ENCODE assay signal across 18 cellular contexts in genomic region chr1:30612666-30613065, GRCh38.
DNase-seq lines count a peak whose midpoint lies in the region; ATAC-seq, FAIRE-seq and TF ChIP-seq lines count a peak whose summit lies in the region.
"Had no signal": no experiment of that assay in that cellular context is flagged by ENCODE, and none has a peak within 500 bp of the region (broad histone marks: within the 10 kb centered on the region; RNA-seq: fewer than 3 reads in every experiment).

No MANE protein-coding gene starts in this region.

- intact Hi-C loops in K562 (cut with micrococcal nuclease) (no loop called here), kidney (cut with DNase I) (no loop called here)

- no peaks in the 10 kb centered on the region for H3K9me1 ChIP-seq in K562 (ENCODE audit: control insufficient read depth, insufficient read depth, low read length)

- TF ChIP-seq RAD21 in K562 (CRISPR knock-in tag; conservative IDR thresholded peaks at IDR 0.05 in 1 of 2, IDR thresholded peaks at IDR 0.05 in 1 of 2): no peak

- no peaks in the 10 kb centered on the region for H3K4me1 ChIP-seq in K562 (replicated peaks in 1 of 2; ENCODE audit: control insufficient read depth in 2 of 2, insufficient read depth in 2 of 2, low read length in 2 of 2)
- H3K4me1 ChIP-seq in gastroesophageal sphincter: no peaks in the 10 kb centered on the region
- no peaks in the 10 kb centered on the region for H3K4me1 ChIP-seq in kidney (ENCODE audit: control insufficient read depth in 1 of 2, insufficient read depth in 1 of 2, low read depth in 1 of 2, low read length in 2 of 2)
- H3K4me1 ChIP-seq: SJSA1 had no signal

- H3K27me3 ChIP-seq in K562 (ENCODE audit: control insufficient read depth in 2 of 2, insufficient read depth in 2 of 2, low read length in 2 of 2): peaks cover 2 to 17% of the 10 kb centered on the region in 2 experiments; a peak in 3 of 5 replicates
- H3K27me3 ChIP-seq in gastroesophageal sphincter: peaks cover 26% of the 10 kb centered on the region
- H3K27me3 ChIP-seq: SJSA1 had no signal

- H3K27ac ChIP-seq in K562 (ENCODE audit: extremely low read depth, low read depth, low read length): no peak overlapping the region
- no peak overlapping the region for H3K27ac ChIP-seq in gastroesophageal sphincter
- H3K27ac ChIP-seq in kidney (ENCODE audit: low read depth in 2 of 2, low read length in 2 of 2): no peak overlapping the region
- H3K27ac ChIP-seq: 22Rv1, KMS-11, SJSA1 had no signal

- H3K9me3 ChIP-seq in K562 (replicated peaks; ENCODE audit: control insufficient read depth, insufficient read depth, low read depth, low read length) (no peaks in the 10 kb centered on the region), gastroesophageal sphincter (no peaks in the 10 kb centered on the region), kidney (ENCODE audit: control insufficient read depth in 1 of 2, low read length in 2 of 2) (no peaks in the 10 kb centered on the region)

- BruUV-seq in K562 (replicated peaks; lab: Mats Ljungman, UMichigan): no TSS peak

- WGBS in K562 (ENCODE audit: insufficient coverage, low coverage, missing lambda C conversion rate): 0% methylated on average over 1 of the region's 1 CpG
- WGBS in gastroesophageal sphincter (ENCODE audit: low coverage in 1 of 2), 2 donors: 44 to 88% methylated on average over 1 of the region's 1 CpG

- H2AFZ ChIP-seq in K562 (ENCODE audit: low read depth, low read length): no peak overlapping the region

- H3K4me3 ChIP-seq in K562 (no peak overlapping the region), gastroesophageal sphincter (no peak overlapping the region), kidney (ENCODE audit: low read length in 2 of 2) (no peak overlapping the region)
- H3K4me3 ChIP-seq: SJSA1 had no signal

- no peaks in the 10 kb centered on the region for H3K79me2 ChIP-seq in K562 (ENCODE audit: control insufficient read depth, insufficient read depth, low read length)

- FAIRE-seq in K562 (lab: Jason Lieb, UNC) (peak; percentile 51), kidney (lab: Jason Lieb, UNC) (no peak)
- FAIRE-seq: H54 had no signal

- TF ChIP-seq POLR2A in K562 (conservative IDR thresholded peaks at IDR 0.05) (no peak), gastroesophageal sphincter (IDR thresholded peaks at IDR 0.05) (no peak)

- TF ChIP-seq EP300 in K562 (IDR thresholded peaks at IDR 0.05; ENCODE audit: low read length) (no peak), gastroesophageal sphincter (IDR thresholded peaks at IDR 0.05) (no peak)

- H4K20me1 ChIP-seq in K562 (replicated peaks; ENCODE audit: control insufficient read depth, insufficient read depth, low read length): no peaks in the 10 kb centered on the region; the same call in 1 of the 2 replicates

- in situ Hi-C loops in K562 (cut with MboI): no loop called here

- no peak overlapping the region for H3K9ac ChIP-seq in K562 (ENCODE audit: insufficient read depth in 1 of 2, low read depth in 2 of 2, low read length in 2 of 2)
- no peak overlapping the region for H3K9ac ChIP-seq in kidney (ENCODE audit: low read length in 2 of 2)
- H3K9ac ChIP-seq: KMS-11 had no signal

- DNase-seq in NCI-H1092 (lab: John Stamatoyannopoulos, UW) (peak; percentile 20), NCI-H1092 treated with DMSO at 0.1 percent for 48 hours (lab: John Stamatoyannopoulos, UW) (no peak), COR-L47 (lab: John Stamatoyannopoulos, UW) (peak; percentile 49), NCI-H2171 (lab: John Stamatoyannopoulos, UW) (peak; percentile 69), K562 (ENCODE audit: extremely low read depth in 1 of 4, low spot score in 3 of 4) (peak in 1 of 4 experiments; percentile 7), NCI-H345 treated with DMSO at 0.1 percent for 48 hours (lab: John Stamatoyannopoulos, UW; ENCODE audit: unreplicated experiment) (no peak), kidney (no peak)
- DNase-seq: CD8-positive, alpha-beta T cell; EL; MM.1S; NCI-H146; NCI-H345; SW 1271 had no signal

- POLR2A ChIA-PET in K562 (lab: Yijun Ruan, JAX): interaction anchor here (2.7 kb wide), 1 partner anchor 10 kb away, joined by 11 read pairs; no protein-coding TSS in a partner anchor

- TF ChIP-seq CTCF in K562 (IDR thresholded peaks at IDR 0.05 in 2 of 3, conservative IDR thresholded peaks at IDR 0.05 in 1 of 3; ENCODE audit: insufficient read depth in 2 of 3, low read depth in 1 of 3, low read length in 3 of 3): no peak
- no peak for TF ChIP-seq CTCF in gastroesophageal sphincter (IDR thresholded peaks at IDR 0.05)
- no peak for TF ChIP-seq CTCF in kidney (IDR thresholded peaks at IDR 0.05; ENCODE audit: borderline replicate concordance, extremely low read depth, insufficient read depth)

- CTCF ChIA-PET in K562 (lab: Yijun Ruan, JAX; ENCODE audit: low intra/inter-chr PET ratio): no interaction called here

- H3K4me2 ChIP-seq in K562 (ENCODE audit: insufficient read depth, low read length): no peak overlapping the region
- H3K4me2 ChIP-seq: KMS-11 had no signal

- no peak for ATAC-seq in K562
- ATAC-seq in gastroesophageal sphincter: no peak
- ATAC-seq: CD8-positive, alpha-beta T cell had no signal

- H3K36me3 ChIP-seq in K562 (ENCODE audit: control insufficient read depth, insufficient read depth, low read length) (no peaks in the 10 kb centered on the region), gastroesophageal sphincter (no peaks in the 10 kb centered on the region), kidney (ENCODE audit: control insufficient read depth in 1 of 2, insufficient read depth in 2 of 2, low read length in 2 of 2) (no peaks in the 10 kb centered on the region)
- H3K36me3 ChIP-seq: SJSA1 had no signal

TF ChIP-seq in K562, 482 proteins besides CTCF, POLR2A, EP300 and RAD21:
- peak; percentile 41; the same call in 1 of the 2 replicates for TF ChIP-seq PKNOX1 (IDR thresholded peaks at IDR 0.05)
- TF ChIP-seq RBM34 (IDR thresholded peaks at IDR 0.05; ENCODE audit: borderline replicate concordance, insufficient read depth, low read length): no peak
- TF ChIP-seq E4F1 (CRISPR knock-in tag; IDR thresholded peaks at IDR 0.05; ENCODE audit: borderline replicate concordance): no peak
- no peak for TF ChIP-seq ZNF445 (CRISPR knock-in tag; IDR thresholded peaks at IDR 0.05; ENCODE audit: low read depth)
- TF ChIP-seq NFIC (IDR thresholded peaks at IDR 0.05): peak; percentile 75
- no peak for TF ChIP-seq C11orf30 (IDR thresholded peaks at IDR 0.05; ENCODE audit: low read depth)
- no peak for TF ChIP-seq TCF7L2 (IDR thresholded peaks at IDR 0.05; ENCODE audit: low read depth, low read length)
- TF ChIP-seq RBM39 (optimal IDR thresholded peaks at IDR 0.05; ENCODE audit: low read depth, low read length): no peak
- no peak for TF ChIP-seq CHD4 (IDR thresholded peaks at IDR 0.05; ENCODE audit: insufficient read depth, insufficient replicate concordance, low read depth, low read length, poor library complexity, severe bottlenecking)
- no peak for TF ChIP-seq SFPQ (IDR thresholded peaks at IDR 0.05; ENCODE audit: low read depth, low read length)
- TF ChIP-seq PHB2 (IDR thresholded peaks at IDR 0.05; ENCODE audit: low read depth): no peak

Comparison
In these comparisons a context has a peak if more than half of its experiments do, and no peak if none do; other contexts are left out.
1. DNase-seq: peak in NCI-H1092 (single experiment), COR-L47 (single experiment) and NCI-H2171 (single experiment); none in NCI-H1092 treated with DMSO at 0.1 percent for 48 hours (single experiment), NCI-H345 treated with DMSO at 0.1 percent for 48 hours (single experiment) and kidney (single experiment).